13 cellular contexts compared by ENCODE assay signal in genomic region chr5:78795757-78796156, GRCh38.
DNase-seq lines count a peak whose midpoint lies in the region; TF ChIP-seq lines count a peak whose summit lies in the region.
"Had no signal": no experiment of that assay in that cellular context is flagged by ENCODE, and none has a peak within 500 bp of the region (broad histone marks: within the 10 kb centered on the region; RNA-seq: fewer than 3 reads in every experiment).

No MANE protein-coding gene starts in this region.

- POLR2A ChIA-PET in GM10248 (lab: Yijun Ruan, JAX), result no interaction called here

- no peak overlapping the region for H3K4ac ChIP-seq in trophoblast cell (ENCODE audit: low read depth, low read length)
- H3K4ac ChIP-seq in mesenchymal stem cell (ENCODE audit: low read depth in 1 of 2, low read length in 2 of 2), result no peak overlapping the region

- H2BK12ac ChIP-seq in trophoblast cell (ENCODE audit: low read length), result no peak overlapping the region
- no peak overlapping the region for H2BK12ac ChIP-seq in mesenchymal stem cell (ENCODE audit: low read length in 2 of 2)

- H3K4me3 Mint-ChIP-seq in HFFc6, result no peak overlapping the region
- H3K4me3 Mint-ChIP-seq: T-helper 1 cell treated with Interleukin-12 subunit alpha and Interleukin-12 subunit beta and Interleukin-4 antibody, amounts not matched to agents 30 μg/mL and 1 μg/mL, for 36 hours had no signal

- H3K18ac ChIP-seq in trophoblast cell (ENCODE audit: low read length) (no peak overlapping the region), mesenchymal stem cell (ENCODE audit: low read depth in 1 of 2, low read length in 2 of 2) (no peak overlapping the region)

- H4K91ac ChIP-seq in trophoblast cell (ENCODE audit: low read depth, low read length) (no peak overlapping the region), mesenchymal stem cell (ENCODE audit: low read length) (no peak overlapping the region)

- no peak overlapping the region for H2BK120ac ChIP-seq in trophoblast cell (ENCODE audit: insufficient read depth, low read length, poor library complexity)
- no peak overlapping the region for H2BK120ac ChIP-seq in mesenchymal stem cell (ENCODE audit: low read depth, low read length)

- no peaks in the 10 kb centered on the region for H3K27me3 Mint-ChIP-seq in HFFc6 (ENCODE audit: insufficient read depth)
- H3K27me3 Mint-ChIP-seq: naive B cell had no signal

- H3K27me3 ChIP-seq in trophoblast cell (ENCODE audit: insufficient read depth, low read length) (no peaks in the 10 kb centered on the region), mesenchymal stem cell (ENCODE audit: control insufficient read depth in 1 of 2, insufficient read depth in 1 of 2, low read length in 2 of 2) (no peaks in the 10 kb centered on the region)

- H3K4me1 ChIP-seq in trophoblast cell (ENCODE audit: control insufficient read depth in 1 of 2, insufficient read depth in 2 of 2, low read length in 2 of 2), result peaks cover 7 to 10% of the 10 kb centered on the region in 2 experiments
- peaks cover 9% of the 10 kb centered on the region for H3K4me1 ChIP-seq in mesenchymal stem cell (ENCODE audit: control insufficient read depth, insufficient read depth, low read depth, low read length)

- H3K4me3 ChIP-seq in choroid plexus epithelial cell (ENCODE audit: low read depth, low read length) (no peak overlapping the region), trophoblast cell (ENCODE audit: low read depth, low read length) (no peak overlapping the region), mesenchymal stem cell (ENCODE audit: insufficient read depth in 1 of 2, low read depth in 1 of 2, low read length in 2 of 2) (no peak overlapping the region)

- H3K79me2 ChIP-seq in trophoblast cell (ENCODE audit: control insufficient read depth, insufficient read depth, low read length, poor library complexity), result no peaks in the 10 kb centered on the region

- H2BK5ac ChIP-seq in trophoblast cell (ENCODE audit: low read depth, low read length, poor library complexity) (no peak overlapping the region), mesenchymal stem cell (ENCODE audit: low read depth, low read length, poor library complexity, severe bottlenecking) (no peak overlapping the region)

- no peak overlapping the region for H4K8ac ChIP-seq in trophoblast cell (ENCODE audit: low read depth, low read length)
- H4K8ac ChIP-seq in mesenchymal stem cell (ENCODE audit: low read length), result no peak overlapping the region

- TF ChIP-seq CTCF in GM10248 (IDR thresholded peaks at IDR 0.05; ENCODE audit: control extremely low read depth, extremely low read depth, low read depth, missing control alignments), result no peak
- no peak for TF ChIP-seq CTCF in choroid plexus epithelial cell (conservative IDR thresholded peaks at IDR 0.05; ENCODE audit: low read depth, low read length)
- TF ChIP-seq CTCF in GM10266 (IDR thresholded peaks at IDR 0.05; ENCODE audit: control insufficient read depth, insufficient read depth, low read depth, missing control alignments), result no peak
- TF ChIP-seq CTCF in HFFc6 (IDR thresholded peaks at IDR 0.05), result no peak

- peaks cover 3% of the 10 kb centered on the region; the same call in 1 of the 2 replicates for H3K9me3 Mint-ChIP-seq in HFFc6

- H3K27ac ChIP-seq in trophoblast cell (ENCODE audit: low read depth, low read length), result no peak overlapping the region
- H3K27ac ChIP-seq in mesenchymal stem cell (ENCODE audit: low read length, poor library complexity, severe bottlenecking), result no peak overlapping the region

- no peak overlapping the region for H3K27ac Mint-ChIP-seq in HFFc6
- H3K27ac Mint-ChIP-seq: T-helper 1 cell treated with Interleukin-12 subunit alpha and Interleukin-12 subunit beta and Interleukin-4 antibody, amounts not matched to agents 30 μg/mL and 1 μg/mL, for 36 hours had no signal

- H3K4me2 ChIP-seq in trophoblast cell (ENCODE audit: low read length), result no peak overlapping the region
- H3K4me2 ChIP-seq in mesenchymal stem cell (ENCODE audit: low read length, poor library complexity, severe bottlenecking), result no peak overlapping the region

- DNase-seq in GM10248 (ENCODE audit: extremely low spot score) (peak; percentile 56), HuH-7 (ENCODE audit: low spot score) (peak; percentile 20), choroid plexus epithelial cell (ENCODE audit: low read depth) (peak; percentile 56), trophoblast cell (peak; percentile 30 to 89), GM10266 (ENCODE audit: extremely low spot score) (no peak), HFFc6 (no peak), mesenchymal stem cell (no peak)
- DNase-seq: activated CD4-positive, alpha-beta T cell treated with anti-CD3 and anti-CD28 coated beads, Interleukin-2, amount 50 U/mL, for 1 hour; activated gamma-delta T cell treated with Interleukin-2 at 50 U/mL for 16 hours; naive B cell; NCI-H2171; right cardiac atrium had no signal

- H3K36me3 ChIP-seq in trophoblast cell (ENCODE audit: control insufficient read depth in 1 of 2, insufficient read depth in 2 of 2, low read length in 2 of 2) (no peaks in the 10 kb centered on the region), mesenchymal stem cell (ENCODE audit: control insufficient read depth in 1 of 2, insufficient read depth in 2 of 2, low read depth in 1 of 2, low read length in 2 of 2) (no peaks in the 10 kb centered on the region)

- peaks cover 14% of the 10 kb centered on the region; the same call in 1 of the 2 replicates for H3K36me3 Mint-ChIP-seq in HFFc6 (ENCODE audit: low read depth)

- H4K12ac ChIP-seq in trophoblast cell (ENCODE audit: low read depth, low read length), result no peak overlapping the region

- CTCF ChIA-PET in GM10248 (lab: Yijun Ruan, JAX), result interaction anchor here (1.2 to 1.7 kb wide), 4 partner anchors 8 to 91 kb away, joined by 3 to 8 read pairs (median 4); no protein-coding TSS in a partner anchor

- H3K14ac ChIP-seq in trophoblast cell (ENCODE audit: low read length), result no peak overlapping the region
- H3K14ac ChIP-seq in mesenchymal stem cell (ENCODE audit: low read length in 2 of 2), result no peak overlapping the region

- H3K79me1 ChIP-seq in trophoblast cell (ENCODE audit: low read length), result no peaks in the 10 kb centered on the region
- peaks cover 6% of the 10 kb centered on the region for H3K79me1 ChIP-seq in mesenchymal stem cell (replicated peaks; ENCODE audit: low read length, poor library complexity, severe bottlenecking)

- H2AFZ ChIP-seq in trophoblast cell (ENCODE audit: insufficient read depth, low read length, poor library complexity) (no peak overlapping the region), mesenchymal stem cell (ENCODE audit: low read depth, low read length) (no peak overlapping the region)

- no peaks in the 10 kb centered on the region for H3K9me3 ChIP-seq in trophoblast cell (ENCODE audit: insufficient read depth, low read depth, low read length)
- no peaks in the 10 kb centered on the region for H3K9me3 ChIP-seq in mesenchymal stem cell (ENCODE audit: control insufficient read depth, low read length)

- H2AK5ac ChIP-seq in trophoblast cell (ENCODE audit: low read length) (no peak overlapping the region), mesenchymal stem cell (ENCODE audit: low read length, severe bottlenecking) (no peak overlapping the region)

- H3K4me1 Mint-ChIP-seq in HFFc6 (ENCODE audit: low read depth), result peaks cover 43% of the 10 kb centered on the region

- H3K23ac ChIP-seq in trophoblast cell (ENCODE audit: low read length) (no peak overlapping the region), mesenchymal stem cell (ENCODE audit: low read length in 2 of 2) (no peak overlapping the region)

- H2BK15ac ChIP-seq in mesenchymal stem cell (ENCODE audit: low read depth, poor library complexity, severe bottlenecking), result no peak overlapping the region

- no CpG with 5 or more reads among the region's 2 CpGs for WGBS in trophoblast cell (ENCODE audit: extremely low coverage, insufficient coverage, insufficient read length)
- no CpG with 5 or more reads among the region's 2 CpGs for WGBS in mesenchymal stem cell

- H3K9ac ChIP-seq in trophoblast cell (ENCODE audit: low read length) (no peak overlapping the region), mesenchymal stem cell (ENCODE audit: low read length) (no peak overlapping the region)

Comparison
In these comparisons a context has a peak if more than half of its experiments do, and no peak if none do; other contexts are left out.
1. DNase-seq: peak in GM10248 (single experiment), HuH-7 (single experiment), choroid plexus epithelial cell (single experiment) and trophoblast cell (2 of 2); none in GM10266 (single experiment), HFFc6 (single experiment) and mesenchymal stem cell (single experiment).